ENCODE assay signal across 19 cellular contexts in the genomic region with DNA sequence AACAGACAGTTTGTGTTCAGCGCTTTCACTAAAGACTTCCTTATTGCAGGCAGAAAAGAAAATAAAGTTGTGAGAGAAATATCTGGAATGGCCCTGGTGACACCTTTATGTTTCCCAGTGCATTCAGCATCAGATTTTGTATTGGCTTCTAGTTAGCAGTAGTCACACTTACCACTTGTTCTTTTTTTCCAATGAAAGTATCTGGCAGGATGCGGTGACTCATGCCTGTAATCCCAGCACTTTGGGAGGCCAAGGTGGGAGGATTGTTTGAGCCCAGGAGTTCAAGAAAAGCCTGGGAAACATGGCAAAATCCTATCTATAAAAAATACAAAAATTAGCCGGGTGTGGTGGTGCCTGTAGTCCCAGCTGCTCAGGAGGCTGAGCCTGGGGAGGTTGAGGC.
DNase-seq lines count a peak whose midpoint lies in the region; ATAC-seq and TF ChIP-seq lines count a peak whose summit lies in the region.
"Had no signal": no experiment of that assay in that cellular context is flagged by ENCODE, and none has a peak within 500 bp of the region (broad histone marks: within the 10 kb centered on the region; RNA-seq: fewer than 3 reads in every experiment).

No MANE protein-coding gene starts in this region.

- H3K4me1 Mint-ChIP-seq in activated T-helper 17 cell treated with anti-CD3 and anti-CD28 coated beads, Interleukin-2, amount 50 U/mL, for 72 hours: no peaks in the 10 kb centered on the region
- no peaks in the 10 kb centered on the region for H3K4me1 Mint-ChIP-seq in activated CD4-positive, alpha-beta memory T cell treated with anti-CD3 and anti-CD28 coated beads for 36 hours (ENCODE audit: low read depth)

- CTCF ChIA-PET in activated CD4-positive, alpha-beta memory T cell treated with anti-CD3 and anti-CD28 coated beads for 36 hours (lab: Charles Lee): no interaction called here

- no peak overlapping the region for H3K4me3 ChIP-seq in brain microvascular endothelial cell (ENCODE audit: low read depth, low read length)
- H3K4me3 ChIP-seq: colonic mucosa had no signal

- DNase-seq in ACHN: peak; percentile 13
- DNase-seq in HT1080 (ENCODE audit: low read depth): peak; percentile 80
- DNase-seq in brain microvascular endothelial cell: peak; percentile 29
- DNase-seq in left colon: no peak
- DNase-seq in amygdala (lab: John Stamatoyannopoulos, UW): no peak
- no peak for DNase-seq in NCI-H526 treated with DMSO at 0.1 percent for 48 hours (lab: John Stamatoyannopoulos, UW)
- no peak for DNase-seq in activated CD4-positive, alpha-beta memory T cell treated with anti-CD3 and anti-CD28 coated beads for 36 hours
- DNase-seq: activated gamma-delta T cell treated with Interleukin-2 at 50 U/mL for 16 hours; colonic mucosa; endodermal cell; foreskin melanocyte; Kasumi-1; midbrain; SHP77 treated with DMSO at 0.1 percent for 48 hours; stimulated activated CD4-positive, alpha-beta T cell treated with anti-CD3 and anti-CD28 coated beads, Interleukin-12 subunit alpha, Interleukin-12 subunit beta, amount 100 ng/mL, for 4 hours; stimulated activated CD8-positive, alpha-beta memory T cell treated with anti-CD3 and anti-CD28 coated beads, Interleukin-4, amount 100 ng/mL, for 48 hours; T-helper 1 cell had no signal

- no peaks in the 10 kb centered on the region for H3K27me3 ChIP-seq in brain microvascular endothelial cell (replicated peaks)
- H3K27me3 ChIP-seq: colonic mucosa had no signal

- no peak overlapping the region for H3K4me3 Mint-ChIP-seq in activated T-helper 17 cell treated with anti-CD3 and anti-CD28 coated beads, Interleukin-2, amount 50 U/mL, for 72 hours
- no peak overlapping the region for H3K4me3 Mint-ChIP-seq in activated CD4-positive, alpha-beta memory T cell treated with anti-CD3 and anti-CD28 coated beads for 36 hours
- H3K4me3 Mint-ChIP-seq: endodermal cell, neural crest cell had no signal

- H3K36me3 Mint-ChIP-seq in activated T-helper 17 cell treated with anti-CD3 and anti-CD28 coated beads, Interleukin-2, amount 50 U/mL, for 72 hours (ENCODE audit: low read depth): no peaks in the 10 kb centered on the region
- H3K36me3 Mint-ChIP-seq in activated CD4-positive, alpha-beta memory T cell treated with anti-CD3 and anti-CD28 coated beads for 36 hours: no peaks in the 10 kb centered on the region

- H3K36me3 ChIP-seq in brain microvascular endothelial cell (replicated peaks): no peaks in the 10 kb centered on the region
- H3K36me3 ChIP-seq: colonic mucosa had no signal

- intact Hi-C loops in left colon (cut with DNase I, micrococcal nuclease): no loop called here
- intact Hi-C loops in activated CD4-positive, alpha-beta memory T cell treated with anti-CD3 and anti-CD28 coated beads for 36 hours (cut with micrococcal nuclease): no loop called here

- H3K27ac ChIP-seq in brain microvascular endothelial cell: no peak overlapping the region
- H3K27ac ChIP-seq: colonic mucosa had no signal

- peak; percentile 31 for ATAC-seq in left colon
- no peak for ATAC-seq in activated T-helper 17 cell treated with anti-CD3 and anti-CD28 coated beads, Interleukin-2, amount 50 U/mL, for 72 hours (replicated peaks)

- H3K27me3 Mint-ChIP-seq in activated T-helper 17 cell treated with anti-CD3 and anti-CD28 coated beads, Interleukin-2, amount 50 U/mL, for 72 hours: peaks cover 4% of the 10 kb centered on the region
- H3K27me3 Mint-ChIP-seq in activated CD4-positive, alpha-beta memory T cell treated with anti-CD3 and anti-CD28 coated beads for 36 hours: no peaks in the 10 kb centered on the region

- TF ChIP-seq CTCF in brain microvascular endothelial cell (IDR thresholded peaks at IDR 0.05; ENCODE audit: low read depth, low read length, missing control alignments): no peak

- H3K9me3 Mint-ChIP-seq in activated T-helper 17 cell treated with anti-CD3 and anti-CD28 coated beads, Interleukin-2, amount 50 U/mL, for 72 hours: no peaks in the 10 kb centered on the region
- no peaks in the 10 kb centered on the region for H3K9me3 Mint-ChIP-seq in activated CD4-positive, alpha-beta memory T cell treated with anti-CD3 and anti-CD28 coated beads for 36 hours

- no peak overlapping the region for H3K27ac Mint-ChIP-seq in activated T-helper 17 cell treated with anti-CD3 and anti-CD28 coated beads, Interleukin-2, amount 50 U/mL, for 72 hours
- H3K27ac Mint-ChIP-seq in activated CD4-positive, alpha-beta memory T cell treated with anti-CD3 and anti-CD28 coated beads for 36 hours: no peak overlapping the region
- H3K27ac Mint-ChIP-seq: endodermal cell had no signal

- POLR2A ChIA-PET in activated CD4-positive, alpha-beta memory T cell treated with anti-CD3 and anti-CD28 coated beads for 36 hours (lab: Charles Lee): no interaction called here

- in situ Hi-C loops in ACHN (cut with HindIII; ENCODE audit: low pct_ligation_motif_present, low pct_unique_long_range_greater_than_20kb, low sequenced_read_pairs): no loop called here
- in situ Hi-C loops in brain microvascular endothelial cell (cut with HindIII; ENCODE audit: low pct_ligation_motif_present, low sequenced_read_pairs): no loop called here

Comparison
In these comparisons a context has a peak if more than half of its experiments do, and no peak if none do; other contexts are left out.
1. DNase-seq: peak in ACHN (single experiment), HT1080 (single experiment) and brain microvascular endothelial cell (single experiment); none in left colon (0 of 2), amygdala (0 of 56), NCI-H526 treated with DMSO at 0.1 percent for 48 hours (single experiment) and activated CD4-positive, alpha-beta memory T cell treated with anti-CD3 and anti-CD28 coated beads for 36 hours (single experiment).